In genomic region chr11:47337229-47337924, GRCh38 we compare ENCODE assay signal across 12 cellular contexts. TPM values are rescaled to one million over a fixed set of nuclear protein-coding genes. Genes with fewer than 3 reads are reported as not detected.
"Had no signal": no experiment of that assay in that cellular context is flagged by ENCODE, and none has a peak within 500 bp of the region (broad histone marks: within the 10 kb centered on the region; RNA-seq: fewer than 3 reads in every experiment).

No MANE protein-coding gene starts in this region.

- H3K9me3 ChIP-seq: spleen, transverse colon had no signal

- H2AFZ ChIP-seq: parathyroid adenoma had no signal

- H3K27ac ChIP-seq: brain microvascular endothelial cell, parathyroid adenoma, spleen, transverse colon had no signal

- H3K27me3 ChIP-seq: brain microvascular endothelial cell, spleen, transverse colon had no signal

- H3K79me2 ChIP-seq: parathyroid adenoma had no signal

- H3K36me3 ChIP-seq: brain microvascular endothelial cell, transverse colon had no signal

- H3K4me1 ChIP-seq: parathyroid adenoma, spleen had no signal

- H3K4me3 ChIP-seq: spleen, transverse colon had no signal

- DNase-seq: amygdala; brain microvascular endothelial cell; dermis blood vessel endothelial cell; endodermal cell; spleen; stimulated activated CD4-positive, alpha-beta T cell treated with anti-CD3 and anti-CD28 coated beads, Interleukin-1b, Interleukin-23, amount 100 ng/mL, for 48 hours; transverse colon had no signal

- H3K9ac ChIP-seq: parathyroid adenoma had no signal

- ATAC-seq: activated CD4-positive, CD25-positive, alpha-beta regulatory T cell treated with anti-CD3 and anti-CD28 coated beads, Interleukin-2, amount 50 U/mL, for 24 hours; stimulated activated memory B cell treated with anti-CD40 and anti-IgM and Interleukin-4, amounts not matched to agents 10 μg/mL and 1 μg/mL and 100 μg/mL, for 72 hours had no signal

RNA-seq across cellular contexts. Expression of gene MYBPC3, which starts 15.1 kb away (rescaled TPM):
- total RNA-seq: dermis blood vessel endothelial cell, lower leg skin, transverse colon had no signal
- polyA plus RNA-seq: neural cell had no signal

RNA-seq across cellular contexts. Expression of gene SPI1, which starts 41.0 kb away (rescaled TPM):
- total RNA-seq: dermis blood vessel endothelial cell, endodermal cell had no signal
- polyA plus RNA-seq: neural cell had no signal
